8 cellular contexts compared by ENCODE assay signal in genomic region chr6:33161354-33162320, GRCh38. TPM values are rescaled to one million over a fixed set of nuclear protein-coding genes. Genes with fewer than 3 reads are reported as not detected.
DNase-seq lines count a peak whose midpoint lies in the region; ATAC-seq and TF ChIP-seq lines count a peak whose summit lies in the region.

No MANE protein-coding gene starts in this region.

- H3K4me3 ChIP-seq in fibroblast of lung (replicated peaks in 1 of 4; ENCODE audit: control extremely low read depth in 1 of 4, insufficient read depth in 1 of 4, low read depth in 3 of 4, low read length in 4 of 4), result peak overlapping the region; percentile 24 to 56 (median 46)
- peak overlapping the region; percentile 51 for H3K4me3 ChIP-seq in naive thymus-derived CD4-positive, alpha-beta T cell (ENCODE audit: low read length)

- H3K27me3 ChIP-seq in fibroblast of lung (ENCODE audit: control insufficient read depth, insufficient read depth, low read length), result no peaks in the 10 kb centered on the region
- no peaks in the 10 kb centered on the region for H3K27me3 ChIP-seq in naive thymus-derived CD4-positive, alpha-beta T cell (ENCODE audit: control insufficient read depth in 2 of 2, insufficient read depth in 2 of 2, low read length in 2 of 2)

- no peaks in the 10 kb centered on the region for H3K36me3 ChIP-seq in fibroblast of lung (ENCODE audit: control insufficient read depth, insufficient read depth, low read length)
- no peaks in the 10 kb centered on the region for H3K36me3 ChIP-seq in naive thymus-derived CD4-positive, alpha-beta T cell (ENCODE audit: control insufficient read depth in 2 of 3, insufficient read depth in 3 of 3, low read length in 3 of 3)

- peak overlapping the region; percentile 76 for H3K4me2 ChIP-seq in fibroblast of lung (ENCODE audit: extremely low read depth, insufficient read depth, low read length)

- H4K20me1 ChIP-seq in fibroblast of lung (ENCODE audit: control insufficient read depth, extremely low read depth, insufficient read depth, low read length), result no peaks in the 10 kb centered on the region

- H3K9me3 ChIP-seq in fibroblast of lung (ENCODE audit: control insufficient read depth, insufficient read depth, low read depth, low read length), result no peaks in the 10 kb centered on the region
- no peaks in the 10 kb centered on the region for H3K9me3 ChIP-seq in naive thymus-derived CD4-positive, alpha-beta T cell (ENCODE audit: control insufficient read depth in 2 of 3, low read length in 3 of 3)

- H3K36me3 Mint-ChIP-seq in naive thymus-derived CD4-positive, alpha-beta T cell, result no peaks in the 10 kb centered on the region

- H3K79me2 ChIP-seq in fibroblast of lung (ENCODE audit: control insufficient read depth, insufficient read depth, low read length), result no peaks in the 10 kb centered on the region

- intact Hi-C loops in naive thymus-derived CD4-positive, alpha-beta T cell (cut with micrococcal nuclease), result loop anchor here (1.0 to 5.0 kb wide), 4 partner anchors 36 to 138 kb away; no protein-coding TSS in a partner anchor

- peak overlapping the region; percentile 76 to 90 (median 85) for H3K4me3 Mint-ChIP-seq in naive thymus-derived CD4-positive, alpha-beta T cell

- POLR2A ChIA-PET in GM10248 (lab: Yijun Ruan, JAX), result no interaction called here
- POLR2A ChIA-PET in naive thymus-derived CD4-positive, alpha-beta T cell (lab: Charles Lee), result interaction anchor here (1.0 to 4.5 kb wide), 3 partner anchors 33 to 88 kb away, joined by 4 to 28 read pairs (median 5); no protein-coding TSS in a partner anchor

- peaks cover 0 to 5% (median 0%) of the 10 kb centered on the region in 5 donors for H3K27me3 Mint-ChIP-seq in naive thymus-derived CD4-positive, alpha-beta T cell

- DNase-seq in GM10248 (ENCODE audit: extremely low spot score), result peak; percentile 92
- peak; percentile 74 for DNase-seq in activated T-helper 1 cell treated with Interleukin-2 at 50 U/mL for 16 hours (ENCODE audit: low read depth)
- DNase-seq in fibroblast of lung (ENCODE audit: low read depth in 2 of 2), result peak; percentile 49 to 53
- peak; percentile 64 to 89 (median 79) for DNase-seq in naive thymus-derived CD4-positive, alpha-beta T cell
- peak; percentile 52 to 62 for DNase-seq in stimulated activated CD8-positive, alpha-beta memory T cell treated with anti-CD3 and anti-CD28 coated beads, Interleukin-7, amount 100 ng/mL, for 48 hours (ENCODE audit: extremely low read depth in 1 of 2, low read depth in 1 of 2)

- ATAC-seq in HG03175 (IDR thresholded peaks at IDR 0.05; ENCODE audit: unreplicated experiment), result peak; percentile 59
- peak; percentile 97 for ATAC-seq in naive thymus-derived CD4-positive, alpha-beta T cell
- no peak for ATAC-seq in HG03139 (IDR thresholded peaks at IDR 0.05; ENCODE audit: unreplicated experiment)

- peak overlapping the region; percentile 48 for H3K27ac ChIP-seq in fibroblast of lung (ENCODE audit: insufficient read depth, low read length)
- H3K27ac ChIP-seq in naive thymus-derived CD4-positive, alpha-beta T cell (ENCODE audit: low read depth, low read length), result no peak overlapping the region

- peak overlapping the region; percentile 70 for H3K9ac ChIP-seq in fibroblast of lung (ENCODE audit: insufficient read depth, low read length)

- peak overlapping the region in 6 of 9 donors; percentile 26 to 82 (median 58) for H3K27ac Mint-ChIP-seq in naive thymus-derived CD4-positive, alpha-beta T cell

- H2AFZ ChIP-seq in fibroblast of lung (ENCODE audit: low read length), result peak overlapping the region; percentile 84

- no peaks in the 10 kb centered on the region for H3K9me3 Mint-ChIP-seq in naive thymus-derived CD4-positive, alpha-beta T cell

- H3K4me1 Mint-ChIP-seq in naive thymus-derived CD4-positive, alpha-beta T cell, result peaks cover 8 to 16% (median 10%) of the 10 kb centered on the region in 7 donors

- TF ChIP-seq CTCF in GM10248 (IDR thresholded peaks at IDR 0.05; ENCODE audit: control extremely low read depth, extremely low read depth, low read depth, missing control alignments) (peak; percentile 96), fibroblast of lung (conservative IDR thresholded peaks at IDR 0.05 in 1 of 2, IDR thresholded peaks at IDR 0.05 in 1 of 2; ENCODE audit: low read depth in 1 of 2, low read length in 2 of 2) (peak; percentile 83 to 89)

- H3K4me1 ChIP-seq in fibroblast of lung (ENCODE audit: control insufficient read depth, extremely low read depth, insufficient read depth, low read length), result peaks cover 5% of the 10 kb centered on the region
- no peaks in the 10 kb centered on the region for H3K4me1 ChIP-seq in naive thymus-derived CD4-positive, alpha-beta T cell (ENCODE audit: control insufficient read depth in 2 of 2, insufficient read depth in 2 of 2, low read length in 2 of 2)

- CTCF ChIA-PET in GM10248 (lab: Yijun Ruan, JAX), result interaction anchor here (0.9 to 4.9 kb wide), 25 partner anchors 8 to 220 kb away, joined by 3 to 41 read pairs (median 4); partner anchors contain the start of genes HLA-DMA and HLA-DMB
- CTCF ChIA-PET in naive thymus-derived CD4-positive, alpha-beta T cell (lab: Charles Lee), result interaction anchor here (0.6 to 6.0 kb wide), 7 partner anchors 8 to 269 kb away, joined by 3 to 73 read pairs (median 3); partner anchors contain the start of genes RXRB and SLC39A7

TF ChIP-seq in PFSK-1, 5 proteins besides CTCF, POLR2A, EP300 and RAD21:
- TF ChIP-seq FOXP2 (optimal IDR thresholded peaks at IDR 0.05; ENCODE audit: borderline replicate concordance, extremely low read depth, extremely low read length, insufficient read depth) (peak; percentile 32), TAF1 (IDR thresholded peaks at IDR 0.05; ENCODE audit: borderline replicate concordance, insufficient read depth, low read length) (no peak)

RNA-seq across cellular contexts. Expression of gene COL11A2, which starts 30.6 kb away (rescaled TPM):
- 0.80 TPM for polyA plus RNA-seq in PFSK-1 (2012; ENCODE audit: insufficient read length, low read depth)
- 0.17 and 0.26 TPM in 2 replicates for total RNA-seq in fibroblast of lung
- polyA plus RNA-seq in fibroblast of lung, result 0.06 and 0.17 TPM in 2 replicates
- polyA plus RNA-seq in fibroblast of lung (2012), result 0.06 and 0.30 TPM in 2 replicates
- not detected in 2 replicates for polyA minus RNA-seq in fibroblast of lung (ENCODE audit: low replicate concordance)
- 1 to 10 TPM in 3 of 5 experiments, under 1 TPM in 2; 0.51 to 3.5 (median 2.5) TPM for total RNA-seq in naive thymus-derived CD4-positive, alpha-beta T cell
- polyA plus RNA-seq in naive thymus-derived CD4-positive, alpha-beta T cell, result under 1 TPM in 1 of 2 donors, not detected in 1; 0.26 TPM

RNA-seq across cellular contexts. Expression of gene RXRB, which starts 38.8 kb away (rescaled TPM):
- polyA plus RNA-seq in PFSK-1 (2012; ENCODE audit: insufficient read length, low read depth), result 50.5 TPM
- total RNA-seq in fibroblast of lung, result 20.0 and 25.9 TPM in 2 replicates
- 33.1 and 34.0 TPM in 2 replicates for polyA plus RNA-seq in fibroblast of lung
- polyA plus RNA-seq in fibroblast of lung (2012), result 28.7 and 29.7 TPM in 2 replicates
- 44.5 and 46.2 TPM in 2 replicates for polyA minus RNA-seq in fibroblast of lung (ENCODE audit: low replicate concordance)
- 100 to 1,000 TPM in 1 of 5 experiments, 10 to 100 TPM in 4; 50.3 to 103 (median 76.2) TPM for total RNA-seq in naive thymus-derived CD4-positive, alpha-beta T cell
- 1 to 10 TPM; 7.6 to 9.4 TPM for polyA plus RNA-seq in naive thymus-derived CD4-positive, alpha-beta T cell

RNA-seq across cellular contexts. Expression of gene SLC39A7, which starts 39.0 kb away (rescaled TPM):
- polyA plus RNA-seq in PFSK-1 (2012; ENCODE audit: insufficient read length, low read depth), result 162 TPM
- 89.9 and 112 TPM in 2 replicates for total RNA-seq in fibroblast of lung
- polyA plus RNA-seq in fibroblast of lung, result 121 and 160 TPM in 2 replicates
- 192 and 237 TPM in 2 replicates for polyA plus RNA-seq in fibroblast of lung (2012)
- 193 and 277 TPM in 2 replicates for polyA minus RNA-seq in fibroblast of lung (ENCODE audit: low replicate concordance)
- 10 to 100 TPM; 19.1 to 51.9 (median 27.9) TPM for total RNA-seq in naive thymus-derived CD4-positive, alpha-beta T cell
- polyA plus RNA-seq in naive thymus-derived CD4-positive, alpha-beta T cell, result 10 to 100 TPM; 23.3 to 24.8 TPM

RNA-seq across cellular contexts. Expression of gene HSD17B8, which starts 42.8 kb away (rescaled TPM):
- polyA plus RNA-seq in PFSK-1 (2012; ENCODE audit: insufficient read length, low read depth), result 1.0 TPM
- 11.0 and 11.4 TPM in 2 replicates for total RNA-seq in fibroblast of lung
- 4.9 and 5.9 TPM in 2 replicates for polyA plus RNA-seq in fibroblast of lung
- 3.7 and 5.2 TPM in 2 replicates for polyA plus RNA-seq in fibroblast of lung (2012)
- polyA minus RNA-seq in fibroblast of lung (ENCODE audit: low replicate concordance), result 3.2 TPM in 1 of 2 replicates, not detected in the other
- 10 to 100 TPM in 4 of 5 experiments, 1 to 10 TPM in 1; 9.7 to 19.5 (median 10.7) TPM for total RNA-seq in naive thymus-derived CD4-positive, alpha-beta T cell
- polyA plus RNA-seq in naive thymus-derived CD4-positive, alpha-beta T cell, result 10 to 100 TPM; 62.6 to 67.0 TPM

RNA-seq across cellular contexts. Expression of gene RING1, which starts 46.7 kb away (rescaled TPM):
- 74.5 TPM for polyA plus RNA-seq in PFSK-1 (2012; ENCODE audit: insufficient read length, low read depth)
- total RNA-seq in fibroblast of lung, result 30.6 and 33.1 TPM in 2 replicates
- 24.7 and 27.3 TPM in 2 replicates for polyA plus RNA-seq in fibroblast of lung
- polyA plus RNA-seq in fibroblast of lung (2012), result 51.3 and 58.5 TPM in 2 replicates
- 45.7 and 60.7 TPM in 2 replicates for polyA minus RNA-seq in fibroblast of lung (ENCODE audit: low replicate concordance)
- total RNA-seq in naive thymus-derived CD4-positive, alpha-beta T cell, result 10 to 100 TPM; 36.2 to 47.2 (median 44.5) TPM
- polyA plus RNA-seq in naive thymus-derived CD4-positive, alpha-beta T cell, result 10 to 100 TPM in 1 of 2 donors, 1 to 10 TPM in 1; 9.5 to 10.4 TPM
